In the genomic region with DNA sequence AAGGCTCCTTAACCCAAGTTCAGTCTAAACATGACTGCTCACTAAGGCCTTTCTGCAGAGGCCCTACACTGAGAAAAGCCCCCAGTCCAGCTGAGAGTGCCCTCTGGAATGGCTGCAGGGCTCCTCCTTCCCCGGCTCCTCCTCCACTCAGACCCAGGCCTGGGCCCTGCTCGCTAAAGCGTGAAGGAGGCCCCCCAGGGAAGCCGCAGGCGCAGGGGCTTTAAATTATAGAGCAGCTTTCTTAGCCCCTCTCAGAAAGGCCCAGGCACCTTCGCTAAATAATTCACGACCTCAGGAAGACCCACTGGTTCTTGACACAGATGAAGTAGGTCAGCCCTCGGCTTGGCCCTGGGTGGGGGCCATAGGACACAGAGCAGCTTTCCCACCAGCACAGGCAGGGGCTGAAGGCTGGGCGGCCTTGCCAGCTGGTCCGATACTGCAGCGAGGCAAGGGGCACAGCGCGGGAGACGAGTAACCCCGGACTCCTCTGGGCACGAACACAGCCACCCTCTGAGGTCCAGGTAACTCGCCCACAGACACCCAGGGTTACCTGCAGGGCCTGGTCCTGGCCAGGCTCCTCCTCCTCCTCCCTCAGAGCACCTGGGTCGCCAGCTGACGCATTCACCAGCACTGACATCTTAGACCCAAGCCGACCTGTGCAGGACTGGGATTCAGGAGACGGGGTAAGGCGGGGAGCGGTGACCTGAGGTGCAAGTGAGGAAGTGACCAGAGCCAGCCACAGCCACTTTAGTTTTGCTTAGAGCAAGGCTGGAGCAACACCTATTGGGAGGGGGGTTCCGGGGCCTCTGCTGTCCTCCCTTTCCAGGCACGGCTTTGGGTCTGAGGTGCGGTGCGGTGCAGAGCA, we compare ENCODE assay signal across 1 cellular context.
TF ChIP-seq lines count a peak whose summit lies in the region.

No MANE protein-coding gene starts in this region.

TF ChIP-seq in H1, 55 proteins besides CTCF, POLR2A, EP300 and RAD21:
- no peak for TF ChIP-seq GABPA (IDR thresholded peaks at IDR 0.05; ENCODE audit: borderline replicate concordance, insufficient read depth, low read length)
- no peak for TF ChIP-seq FOSL1 (IDR thresholded peaks at IDR 0.05; ENCODE audit: insufficient read depth, low read depth, low read length)
- TF ChIP-seq ASH2L (IDR thresholded peaks at IDR 0.05; ENCODE audit: low read length), result no peak
- TF ChIP-seq POU5F1 (IDR thresholded peaks at IDR 0.05; ENCODE audit: low read depth, low read length), result no peak
- TF ChIP-seq EZH2 (IDR thresholded peaks at IDR 0.05; ENCODE audit: low read depth, low read length, severe bottlenecking), result no peak
- no peak for TF ChIP-seq RFX5 (IDR thresholded peaks at IDR 0.05; ENCODE audit: borderline replicate concordance, low read depth, low read length)
- TF ChIP-seq HDAC6 (IDR thresholded peaks at IDR 0.05; ENCODE audit: low read depth, low read length), result no peak
- TF ChIP-seq KDM4A (IDR thresholded peaks at IDR 0.05; ENCODE audit: low read depth, low read length, severe bottlenecking), result no peak
TF ChIP-seq in H1: peak in this region for 0.
